9 cellular contexts compared by ENCODE assay signal in the genomic region with DNA sequence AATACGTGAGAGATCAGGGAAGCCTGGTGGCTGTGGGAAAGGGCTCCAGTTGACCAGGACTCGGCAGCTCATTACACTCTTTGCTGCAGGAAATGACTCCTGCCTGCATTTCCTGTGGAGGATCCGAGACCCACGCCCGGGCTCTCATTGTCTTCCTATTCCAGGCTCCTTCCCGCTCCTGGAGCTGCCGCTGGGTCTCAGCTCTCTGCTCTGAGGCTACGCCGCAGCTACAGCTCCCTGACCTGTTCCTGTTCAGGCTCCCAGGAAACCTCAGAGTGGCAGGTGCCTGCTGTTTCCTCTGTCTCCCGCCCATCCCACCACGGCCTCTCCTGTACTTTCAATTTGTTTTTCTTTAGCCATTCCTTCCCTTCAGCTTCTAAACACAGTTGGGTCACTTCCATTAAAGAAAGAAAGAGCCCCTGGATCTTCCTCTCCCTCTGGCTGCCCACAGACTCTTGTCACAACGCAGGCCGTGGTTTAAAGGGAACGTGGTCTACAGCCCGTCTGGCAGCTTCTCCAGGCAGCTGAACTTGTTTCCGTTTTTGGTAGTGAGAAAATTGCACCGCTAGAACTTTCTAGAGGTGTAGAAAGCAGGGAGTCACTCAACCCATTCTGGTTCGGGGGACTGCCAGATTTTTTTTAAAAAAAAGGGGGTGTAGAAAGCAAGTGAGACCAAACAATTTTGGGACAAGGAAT.
DNase-seq lines count a peak whose midpoint lies in the region; ATAC-seq and TF ChIP-seq lines count a peak whose summit lies in the region.
"Had no signal": no experiment of that assay in that cellular context is flagged by ENCODE, and none has a peak within 500 bp of the region (broad histone marks: within the 10 kb centered on the region; RNA-seq: fewer than 3 reads in every experiment).

No MANE protein-coding gene starts in this region.

- H3K4me3 ChIP-seq in mesodermal cell (ENCODE audit: extremely low read depth, insufficient read depth, low read length, poor library complexity, severe bottlenecking) = no peak overlapping the region

- no peaks in the 10 kb centered on the region for H3K9me3 ChIP-seq in mesodermal cell (ENCODE audit: control insufficient read depth, low read length)

- no peaks in the 10 kb centered on the region for H3K36me3 ChIP-seq in mesodermal cell (ENCODE audit: control insufficient read depth, insufficient read depth, low read length)

- peak overlapping the region in 6 of 7 donors; percentile 53 to 94 (median 84) for H3K27ac Mint-ChIP-seq in CD14-positive monocyte
- peak overlapping the region; percentile 74 for H3K27ac Mint-ChIP-seq in activated naive CD8-positive, alpha-beta T cell treated with anti-CD3 and anti-CD28 coated beads for 36 hours

- H3K4me1 Mint-ChIP-seq in CD14-positive monocyte = peaks cover 29% of the 10 kb centered on the region
- peaks cover 21% of the 10 kb centered on the region for H3K4me1 Mint-ChIP-seq in activated naive CD8-positive, alpha-beta T cell treated with anti-CD3 and anti-CD28 coated beads for 36 hours
- H3K4me1 Mint-ChIP-seq: brain had no signal

- H3K4me1 ChIP-seq in mesodermal cell (ENCODE audit: control insufficient read depth, insufficient read depth, low read length, poor library complexity, severe bottlenecking) = peaks cover 6% of the 10 kb centered on the region

- no peak for DNase-seq in CD14-positive monocyte (ENCODE audit: low spot score)
- no peak for DNase-seq in activated naive CD8-positive, alpha-beta T cell treated with anti-CD3 and anti-CD28 coated beads for 36 hours
- DNase-seq in NCI-H146 treated with DMSO at 0.1 percent for 48 hours (lab: John Stamatoyannopoulos, UW; ENCODE audit: unreplicated experiment) = no peak
- no peak for DNase-seq in HCEC 1CT
- no peak for DNase-seq in NCI-H2081 (lab: John Stamatoyannopoulos, UW)

- WGBS in mesodermal cell (ENCODE audit: insufficient coverage in 2 of 2), 2 experiments = 72 to 74% methylated on average over 15 to 18 of the region's 18 CpGs

- no peaks in the 10 kb centered on the region for H3K9me3 Mint-ChIP-seq in CD14-positive monocyte
- H3K9me3 Mint-ChIP-seq in activated naive CD8-positive, alpha-beta T cell treated with anti-CD3 and anti-CD28 coated beads for 36 hours = no peaks in the 10 kb centered on the region

- H3K27ac ChIP-seq in mesodermal cell (ENCODE audit: low read depth, low read length, severe bottlenecking) = peak overlapping the region; percentile 55

- peaks cover 0 to 8% (median 7%) of the 10 kb centered on the region in 3 donors for H3K27me3 Mint-ChIP-seq in CD14-positive monocyte (ENCODE audit: low read depth in 3 of 3)
- peaks cover 4% of the 10 kb centered on the region for H3K27me3 Mint-ChIP-seq in activated naive CD8-positive, alpha-beta T cell treated with anti-CD3 and anti-CD28 coated beads for 36 hours

- peak overlapping the region; percentile 96 to 98 for H3K4me3 Mint-ChIP-seq in CD14-positive monocyte
- peak overlapping the region; percentile 90 for H3K4me3 Mint-ChIP-seq in activated naive CD8-positive, alpha-beta T cell treated with anti-CD3 and anti-CD28 coated beads for 36 hours
- H3K4me3 Mint-ChIP-seq: brain had no signal

- H3K36me3 Mint-ChIP-seq in CD14-positive monocyte = peaks cover 1 to 17% of the 10 kb centered on the region in 2 donors
- no peaks in the 10 kb centered on the region for H3K36me3 Mint-ChIP-seq in activated naive CD8-positive, alpha-beta T cell treated with anti-CD3 and anti-CD28 coated beads for 36 hours
- H3K36me3 Mint-ChIP-seq: brain had no signal

- intact Hi-C loops in CD14-positive monocyte (cut with micrococcal nuclease) = no loop called here

- ATAC-seq in HG02852 (IDR thresholded peaks at IDR 0.05; ENCODE audit: unreplicated experiment) (peak; percentile 57), HG03342 (IDR thresholded peaks at IDR 0.05; ENCODE audit: unreplicated experiment) (no peak)

- no peak for TF ChIP-seq CTCF in CD14-positive monocyte (IDR thresholded peaks at IDR 0.05)
